Comparison of ENCODE assay signal across 14 cellular contexts in the genomic region with DNA sequence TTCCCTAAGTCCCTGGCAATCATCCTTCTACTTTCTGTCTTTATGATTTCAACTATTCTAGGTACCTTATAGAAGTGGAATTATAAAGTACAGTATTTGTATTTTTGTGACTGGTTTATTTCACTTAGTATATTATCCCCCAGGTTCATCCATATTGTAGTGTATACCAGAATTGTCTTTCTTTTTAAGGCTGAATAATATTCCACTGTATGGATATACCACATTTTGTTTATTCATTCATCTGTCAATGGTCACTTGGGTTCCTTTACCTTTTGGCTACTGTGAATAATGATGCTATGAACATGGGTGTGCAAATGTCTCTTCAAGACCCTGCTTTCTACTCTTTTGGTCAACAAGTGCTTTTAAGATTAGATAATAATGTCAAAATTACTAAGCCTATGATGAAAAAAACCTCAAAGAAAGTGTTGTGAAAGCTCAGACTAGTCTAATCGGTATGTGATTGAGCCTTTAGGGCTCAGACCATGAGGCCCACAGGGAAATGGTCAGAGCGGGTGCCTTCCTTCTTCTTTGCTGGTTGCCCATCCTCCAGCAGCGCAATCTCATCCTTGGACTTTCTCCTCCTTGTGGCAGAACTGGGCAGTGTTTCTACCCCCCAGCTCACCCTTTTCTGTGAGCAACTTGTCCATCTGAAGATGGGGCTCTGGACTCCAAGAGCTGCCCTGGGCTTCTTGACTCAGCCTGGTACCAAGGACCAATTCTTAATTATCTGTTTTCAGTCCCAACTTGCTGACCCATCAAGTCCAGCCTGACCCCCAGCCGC.
DNase-seq lines count a peak whose midpoint lies in the region; ATAC-seq, FAIRE-seq and TF ChIP-seq lines count a peak whose summit lies in the region.
"Had no signal": no experiment of that assay in that cellular context is flagged by ENCODE, and none has a peak within 500 bp of the region (broad histone marks: within the 10 kb centered on the region; RNA-seq: fewer than 3 reads in every experiment).

No MANE protein-coding gene starts in this region.

- H3K79me2 ChIP-seq in PC-9 (ENCODE audit: low read depth), result no peaks in the 10 kb centered on the region

- TF ChIP-seq POLR2A in A549 (IDR thresholded peaks at IDR 0.05; ENCODE audit: low read length), result no peak

- H3K27ac ChIP-seq in A549, result no peak overlapping the region
- H3K27ac ChIP-seq in PC-9, result no peak overlapping the region

- H3K9me3 ChIP-seq in A549 (peaks cover 7% of the 10 kb centered on the region; the same call in 2 of the 3 replicates), PC-9 (ENCODE audit: insufficient read depth, low read depth) (no peaks in the 10 kb centered on the region)

- TF ChIP-seq RAD21 in A549 (conservative IDR thresholded peaks at IDR 0.05 in 1 of 2, IDR thresholded peaks at IDR 0.05 in 1 of 2), result no peak

- TF ChIP-seq CTCF in A549 (IDR thresholded peaks at IDR 0.05) (no peak), GM12865 (IDR thresholded peaks at IDR 0.05; ENCODE audit: insufficient read depth, low read depth, low read length, missing control alignments) (peak; percentile 26), PC-9 (conservative IDR thresholded peaks at IDR 0.05) (peak; percentile 27; the same call in 1 of the 2 replicates), epithelial cell of proximal tubule (conservative IDR thresholded peaks at IDR 0.05; ENCODE audit: low read depth, low read length) (peak; percentile 21)

- TF ChIP-seq EP300 in A549 (IDR thresholded peaks at IDR 0.05), result no peak

- H4K20me1 ChIP-seq in PC-9 (ENCODE audit: insufficient read depth), result no peaks in the 10 kb centered on the region

- peak in 1 of 2 experiments; percentile 61; a peak in 2 of 6 replicates for ATAC-seq in A549
- ATAC-seq: stimulated activated naive B cell treated with anti-CD40 and anti-IgM and Interleukin-4, amounts not matched to agents 10 μg/mL and 1 μg/mL and 100 μg/mL, for 72 hours had no signal

- POLR2A ChIA-PET in A549 (lab: Yijun Ruan, JAX), result interaction anchor here (1.4 kb wide), 1 partner anchor 105 kb away, joined by 4 read pairs; the partner anchor contains the start of gene TTC8
- POLR2A ChIA-PET in PC-9 (lab: Charles Lee; ENCODE audit: unreplicated experiment), result no interaction called here

- H3K36me3 ChIP-seq in PC-9 (ENCODE audit: low read depth), result no peaks in the 10 kb centered on the region

- H2AFZ ChIP-seq in PC-9, result no peak overlapping the region

- CTCF ChIA-PET in A549 (lab: Yijun Ruan, JAX) (interaction anchor here (0.6 kb wide), 1 partner anchor 1436 kb away, joined by 3 read pairs; no protein-coding TSS in a partner anchor), PC-9 (lab: Charles Lee) (no interaction called here)

- FAIRE-seq in A549 (lab: Jason Lieb, UNC), result peak; percentile 43

- H3K4me2 ChIP-seq in A549, result no peak overlapping the region
- H3K4me2 ChIP-seq in PC-9, result no peak overlapping the region

- no peaks in the 10 kb centered on the region for H3K27me3 ChIP-seq in PC-9 (ENCODE audit: insufficient read depth, low read depth)

- intact Hi-C loops in PC-9 (cut with micrococcal nuclease; ENCODE audit: unreplicated experiment) (no loop called here), head of caudate nucleus (cut with DNase I) (no loop called here)

- H3K4me3 ChIP-seq in A549 (no peak overlapping the region), GM12865 (ENCODE audit: low read depth, low read length) (no peak overlapping the region), PC-9 (no peak overlapping the region), epithelial cell of proximal tubule (ENCODE audit: low read depth, low read length) (no peak overlapping the region)

- DNase-seq in A549 (ENCODE audit: low read depth in 1 of 2, low spot score in 1 of 2) (peak in 1 of 2 experiments; percentile 12), GM12865 (ENCODE audit: low read depth) (peak; percentile 11), PC-9 (no peak), epithelial cell of proximal tubule (ENCODE audit: low read depth) (no peak), NCI-H748 treated with DMSO at 0.1 percent for 48 hours (lab: John Stamatoyannopoulos, UW) (no peak), NCI-H2081 treated with DMSO at 0.1 percent for 48 hours (lab: John Stamatoyannopoulos, UW) (no peak), head of caudate nucleus (no peak), NCI-H146 (lab: John Stamatoyannopoulos, UW) (no peak)
- DNase-seq: activated T-cell treated with anti-CD3 and anti-CD28 coated beads for 4 hours; NCI-H1417; NCI-H510A treated with DMSO at 0.1 percent for 48 hours; Right ventricle myocardium superior; stimulated activated CD4-positive, alpha-beta T cell treated with anti-CD3 and anti-CD28 coated beads, Interleukin-2, amount 100 ng/mL, for 48 hours; stimulated activated naive B cell treated with anti-CD40 and anti-IgM and Interleukin-4, amounts not matched to agents 10 μg/mL and 1 μg/mL and 100 μg/mL, for 72 hours had no signal

- no peaks in the 10 kb centered on the region for H3F3A ChIP-seq in PC-9 (ENCODE audit: insufficient read depth, low read depth)

- WGBS in A549 (ENCODE audit: missing lambda C conversion rate), result 43% methylated on average over 4 of the region's 4 CpGs

- no peaks in the 10 kb centered on the region for H3K9me2 ChIP-seq in PC-9 (ENCODE audit: insufficient read depth)

- H3K4me1 ChIP-seq in A549 (no peaks in the 10 kb centered on the region), PC-9 (replicated peaks; ENCODE audit: insufficient read depth) (no peaks in the 10 kb centered on the region)

- BruUV-seq in PC-9 (replicated peaks; lab: Mats Ljungman, UMichigan), result no TSS peak

TF ChIP-seq in A549, 52 proteins besides CTCF, POLR2A, EP300 and RAD21:
- TF ChIP-seq BCL3 (IDR thresholded peaks at IDR 0.05) (no peak), SMC3 (IDR thresholded peaks at IDR 0.05) (no peak), PHF8 (IDR thresholded peaks at IDR 0.05; ENCODE audit: borderline replicate concordance, low read depth) (no peak), HOXB13 (CRISPR knock-in tag; IDR thresholded peaks at IDR 0.05; ENCODE audit: low read depth) (no peak), MAZ (IDR thresholded peaks at IDR 0.05; ENCODE audit: borderline replicate concordance, low read depth, low read length) (no peak), BHLHE40 (IDR thresholded peaks at IDR 0.05; ENCODE audit: low read depth, low read length) (no peak), USF2 (IDR thresholded peaks at IDR 0.05) (no peak), ESRRA (IDR thresholded peaks at IDR 0.05; ENCODE audit: borderline replicate concordance, low read length) (no peak), NPAS2 (CRISPR knock-in tag; IDR thresholded peaks at IDR 0.05; ENCODE audit: borderline replicate concordance) (no peak)
- TF ChIP-seq, protein P1, sequence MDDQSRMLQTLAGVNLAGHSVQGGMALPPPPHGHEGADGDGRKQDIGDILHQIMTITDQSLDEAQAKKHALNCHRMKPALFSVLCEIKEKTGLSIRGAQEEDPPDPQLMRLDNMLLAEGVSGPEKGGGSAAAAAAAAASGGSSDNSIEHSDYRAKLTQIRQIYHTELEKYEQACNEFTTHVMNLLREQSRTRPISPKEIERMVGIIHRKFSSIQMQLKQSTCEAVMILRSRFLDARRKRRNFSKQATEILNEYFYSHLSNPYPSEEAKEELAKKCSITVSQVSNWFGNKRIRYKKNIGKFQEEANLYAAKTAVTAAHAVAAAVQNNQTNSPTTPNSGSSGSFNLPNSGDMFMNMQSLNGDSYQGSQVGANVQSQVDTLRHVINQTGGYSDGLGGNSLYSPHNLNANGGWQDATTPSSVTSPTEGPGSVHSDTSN (IDR thresholded peaks at IDR 0.05), result no peak
- TF ChIP-seq, protein P2, sequence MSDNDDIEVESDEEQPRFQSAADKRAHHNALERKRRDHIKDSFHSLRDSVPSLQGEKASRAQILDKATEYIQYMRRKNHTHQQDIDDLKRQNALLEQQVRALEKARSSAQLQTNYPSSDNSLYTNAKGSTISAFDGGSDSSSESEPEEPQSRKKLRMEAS (IDR thresholded peaks at IDR 0.05), result no peak
- TF ChIP-seq, protein P3, sequence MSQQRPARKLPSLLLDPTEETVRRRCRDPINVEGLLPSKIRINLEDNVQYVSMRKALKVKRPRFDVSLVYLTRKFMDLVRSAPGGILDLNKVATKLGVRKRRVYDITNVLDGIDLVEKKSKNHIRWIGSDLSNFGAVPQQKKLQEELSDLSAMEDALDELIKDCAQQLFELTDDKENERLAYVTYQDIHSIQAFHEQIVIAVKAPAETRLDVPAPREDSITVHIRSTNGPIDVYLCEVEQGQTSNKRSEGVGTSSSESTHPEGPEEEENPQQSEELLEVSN (IDR thresholded peaks at IDR 0.05; ENCODE audit: borderline replicate concordance, low read depth), result no peak
- TF ChIP-seq, protein P4, sequence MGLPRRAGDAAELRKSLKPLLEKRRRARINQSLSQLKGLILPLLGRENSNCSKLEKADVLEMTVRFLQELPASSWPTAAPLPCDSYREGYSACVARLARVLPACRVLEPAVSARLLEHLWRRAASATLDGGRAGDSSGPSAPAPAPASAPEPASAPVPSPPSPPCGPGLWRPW (IDR thresholded peaks at IDR 0.05), result no peak
